Comparison of ENCODE assay signal across 1 cellular context in the genomic region with DNA sequence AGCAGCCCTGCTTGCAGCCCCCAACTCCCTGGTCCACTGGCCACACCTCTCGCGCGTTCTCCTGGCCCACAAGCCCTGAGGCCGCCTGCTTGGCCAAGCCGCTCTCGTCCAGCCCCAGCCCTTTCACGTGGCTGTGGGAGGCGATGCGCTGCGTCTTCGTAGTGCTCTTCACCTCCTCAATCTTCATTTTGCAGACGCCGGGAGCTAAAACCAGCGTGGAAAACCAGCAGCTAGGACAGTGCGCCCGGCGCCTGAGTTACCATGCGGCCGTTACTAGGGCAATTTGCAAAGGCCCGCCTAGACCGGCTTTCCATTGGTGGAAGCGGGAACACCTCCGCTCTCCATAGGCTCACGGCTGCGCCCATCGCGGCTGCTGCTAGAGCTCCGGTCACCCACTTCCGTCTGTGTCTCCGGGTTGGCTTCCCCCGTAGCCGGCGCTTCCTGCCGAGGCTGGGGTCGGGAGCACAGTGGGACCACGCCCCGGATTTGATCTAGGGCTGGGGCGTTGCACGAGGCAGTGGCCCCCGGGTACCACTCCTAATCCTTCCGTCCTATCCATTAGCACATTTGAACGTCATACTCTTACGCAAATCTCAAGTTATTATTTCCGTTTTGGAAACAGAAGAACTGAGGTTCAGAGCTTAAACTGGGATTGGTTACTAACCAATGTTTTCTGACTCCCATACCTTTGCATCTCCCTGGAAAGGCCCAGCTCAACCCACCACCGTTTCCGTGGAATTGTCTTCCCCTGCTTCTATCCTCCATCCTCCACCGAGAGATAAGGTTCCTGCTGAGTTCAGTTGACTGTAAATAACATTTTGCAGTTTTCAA.
TF ChIP-seq lines count a peak whose summit lies in the region.

A gene (minus strand): TSS at position 275 of the 831 bp plus-strand sequence. CDS start 88 bp downstream, at position 187.

TF ChIP-seq in K562, 482 proteins besides CTCF, POLR2A, EP300 and RAD21 (continued from another document):
- TF ChIP-seq, protein P1, sequence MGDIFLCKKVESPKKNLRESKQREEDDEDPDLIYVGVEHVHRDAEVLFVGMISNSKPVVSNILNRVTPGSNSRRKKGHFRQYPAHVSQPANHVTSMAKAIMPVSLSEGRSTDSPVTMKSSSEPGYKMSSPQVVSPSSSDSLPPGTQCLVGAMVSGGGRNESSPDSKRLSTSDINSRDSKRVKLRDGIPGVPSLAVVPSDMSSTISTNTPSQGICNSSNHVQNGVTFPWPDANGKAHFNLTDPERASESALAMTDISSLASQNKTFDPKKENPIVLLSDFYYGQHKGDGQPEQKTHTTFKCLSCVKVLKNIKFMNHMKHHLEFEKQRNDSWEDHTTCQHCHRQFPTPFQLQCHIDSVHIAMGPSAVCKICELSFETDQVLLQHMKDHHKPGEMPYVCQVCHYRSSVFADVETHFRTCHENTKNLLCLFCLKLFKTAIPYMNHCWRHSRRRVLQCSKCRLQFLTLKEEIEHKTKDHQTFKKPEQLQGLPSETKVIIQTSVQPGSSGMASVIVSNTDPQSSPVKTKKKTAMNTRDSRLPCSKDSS (IDR thresholded peaks at IDR 0.05; ENCODE audit: low read depth, partially characterized antibody), result no peak
